ENCODE assay signal across 9 cellular contexts in the genomic region with DNA sequence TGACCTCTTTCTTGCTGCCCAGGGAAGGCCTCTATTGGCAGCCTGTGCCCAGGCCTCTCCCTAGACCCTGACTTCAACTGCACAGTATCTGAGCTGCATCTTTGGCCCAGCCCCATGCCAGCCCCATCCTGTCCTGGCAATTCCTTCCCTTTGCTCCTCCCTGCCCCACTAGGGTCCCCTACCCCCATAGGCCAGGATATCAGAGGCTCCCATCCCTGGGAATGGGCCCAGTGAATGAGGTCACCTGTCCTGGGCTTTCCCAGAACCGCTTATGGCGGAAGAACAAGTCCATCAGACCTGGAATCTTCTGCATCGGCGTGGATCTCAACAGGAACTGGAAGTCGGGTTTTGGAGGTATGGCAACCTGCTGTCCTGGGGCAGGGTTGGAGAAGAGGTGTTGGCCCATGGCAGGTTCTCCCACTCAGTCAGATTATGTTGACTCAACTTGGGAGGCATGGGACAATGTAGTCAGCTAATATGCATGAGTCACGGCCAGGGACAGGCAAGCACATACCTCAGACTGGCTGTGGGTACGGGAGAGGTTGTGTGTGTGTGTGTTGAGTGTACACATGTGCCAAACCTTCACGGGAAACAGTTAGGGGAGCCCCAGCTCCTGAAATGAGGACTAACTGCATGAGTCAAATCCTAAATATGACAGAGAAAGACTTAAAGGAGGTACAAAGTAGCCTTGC. TPM values are rescaled to one million over a fixed set of nuclear protein-coding genes. Genes with fewer than 3 reads are reported as not detected.
DNase-seq lines count a peak whose midpoint lies in the region; ATAC-seq, FAIRE-seq and TF ChIP-seq lines count a peak whose summit lies in the region.
"Had no signal": no experiment of that assay in that cellular context is flagged by ENCODE, and none has a peak within 500 bp of the region (broad histone marks: within the 10 kb centered on the region; RNA-seq: fewer than 3 reads in every experiment).

No MANE protein-coding gene starts in this region.

- H3K9me3 ChIP-seq in small intestine (ENCODE audit: control insufficient read depth, low read depth): no peaks in the 10 kb centered on the region

- peak overlapping the region; percentile 17; the same call in 1 of the 2 replicates for H3K4me3 Mint-ChIP-seq in HFFc6

- H3K36me3 Mint-ChIP-seq in HFFc6 (ENCODE audit: low read depth): peaks cover 23% of the 10 kb centered on the region

- no peaks in the 10 kb centered on the region for H3K4me1 ChIP-seq in small intestine (ENCODE audit: control insufficient read depth in 2 of 2, insufficient read depth in 1 of 2, low read depth in 1 of 2, low read length in 1 of 2)
- H3K4me1 ChIP-seq: lower lobe of right lung had no signal

- peak; percentile 67 for ATAC-seq in omental fat pad (ENCODE audit: low FRiP score)

- H3K27me3 Mint-ChIP-seq in HFFc6 (ENCODE audit: insufficient read depth): peaks cover 16% of the 10 kb centered on the region

- peaks cover 30% of the 10 kb centered on the region for H3K9me3 Mint-ChIP-seq in HFFc6

- H3K27me3 ChIP-seq in BJ (ENCODE audit: control insufficient read depth, insufficient read depth, low read length) (no peaks in the 10 kb centered on the region), small intestine (ENCODE audit: control insufficient read depth in 2 of 2, insufficient read depth in 2 of 2, low read length in 2 of 2) (no peaks in the 10 kb centered on the region)

- H3K36me3 ChIP-seq in BJ (ENCODE audit: control insufficient read depth, insufficient read depth, low read length): no peaks in the 10 kb centered on the region
- H3K36me3 ChIP-seq in small intestine (ENCODE audit: control insufficient read depth in 2 of 2, insufficient read depth in 2 of 2, low read length in 2 of 2): no peaks in the 10 kb centered on the region
- H3K36me3 ChIP-seq: lower lobe of right lung had no signal

- H3K27ac ChIP-seq in small intestine (ENCODE audit: low read depth in 1 of 2, low read length in 1 of 2): no peak overlapping the region
- H3K27ac ChIP-seq: lower lobe of right lung had no signal

- POLR2A ChIA-PET in BJ (lab: Charles Lee): no interaction called here

- no peak overlapping the region for H3K4me3 ChIP-seq in BJ (ENCODE audit: low read depth, low read length)
- no peak overlapping the region for H3K4me3 ChIP-seq in astrocyte of the cerebellum (ENCODE audit: low read depth, low read length)
- H3K4me3 ChIP-seq in small intestine (ENCODE audit: low read depth in 1 of 2, low read length in 2 of 2): no peak overlapping the region
- H3K4me3 ChIP-seq: lower lobe of right lung had no signal

- CTCF ChIA-PET in BJ (lab: Yijun Ruan, JAX): interaction anchor here (1.0 kb wide), 1 partner anchor 71 kb away, joined by 3 read pairs; a partner anchor contains a TSS

- H3K4me1 Mint-ChIP-seq in HFFc6 (ENCODE audit: low read depth): peaks cover 52% of the 10 kb centered on the region

- TF ChIP-seq CTCF in BJ (IDR thresholded peaks at IDR 0.05; ENCODE audit: insufficient read depth, low read depth, low read length) (no peak), HFFc6 (IDR thresholded peaks at IDR 0.05) (no peak), astrocyte of the cerebellum (IDR thresholded peaks at IDR 0.05; ENCODE audit: low read depth, low read length, missing control alignments) (no peak), omental fat pad (IDR thresholded peaks at IDR 0.05) (no peak)

- no peak for FAIRE-seq in small intestine (lab: Jason Lieb, UNC)

- peak; percentile 93 for DNase-seq in BJ (ENCODE audit: low read depth)
- peak; percentile 99 for DNase-seq in HFFc6
- DNase-seq in astrocyte of the cerebellum (ENCODE audit: low read depth): peak; percentile 91
- no peak for DNase-seq in omental fat pad (ENCODE audit: low spot score)
- DNase-seq in cortex of kidney (lab: John Stamatoyannopoulos, UW): no peak
- no peak for DNase-seq in small intestine
- DNase-seq in COR-L47 (lab: John Stamatoyannopoulos, UW): no peak
- no peak for DNase-seq in NCI-H1048 (lab: John Stamatoyannopoulos, UW)
- DNase-seq: lower lobe of right lung had no signal

- WGBS in small intestine, 3 donors: 68 to 83% (median 70%) methylated on average over 8 of the region's 8 CpGs

- H3K27ac Mint-ChIP-seq in HFFc6: peak overlapping the region; percentile 83

- in situ Hi-C loops in astrocyte of the cerebellum (cut with HindIII; ENCODE audit: low sequenced_read_pairs): no loop called here

RNA-seq across cellular contexts. Expression of a gene that starts 17.0 kb away (rescaled TPM):
- 0.10 TPM in 1 of 2 replicates, not detected in the other for polyA plus RNA-seq in BJ (2011; rRNA removed)
- not detected in 2 replicates for polyA minus RNA-seq in BJ (2011; rRNA and poly(A)+ RNA removed)
- not detected for total RNA-seq in HFFc6 (2021; fragmentation: NEBNext Ultra II Directional; extraction: Animal tissue kit (Norgen Biotek cat#: 25700))
- 1 to 10 TPM in 3 of 4 donors, not detected in 1; 2.0 to 4.5 (median 2.3) TPM for total RNA-seq in omental fat pad
- polyA plus RNA-seq in small intestine: 10 to 100 TPM in 2 of 3 donors, under 1 TPM in 1; 0.28 to 12.7 (median 12.2) TPM

RNA-seq across cellular contexts. Expression of a gene that starts 18.7 kb away (rescaled TPM):
- polyA plus RNA-seq in BJ (2011; rRNA removed): 0.06 and 0.15 TPM in 2 replicates
- 0.09 and 0.82 TPM in 2 replicates for polyA minus RNA-seq in BJ (2011; rRNA and poly(A)+ RNA removed)
- not detected for total RNA-seq in HFFc6 (2021; fragmentation: NEBNext Ultra II Directional; extraction: Animal tissue kit (Norgen Biotek cat#: 25700))
- not detected for total RNA-seq in omental fat pad
- under 1 TPM in 1 of 3 donors, not detected in 2; 0.04 TPM for polyA plus RNA-seq in small intestine
- total RNA-seq: lower lobe of right lung had no signal

Comparison
In these comparisons a context has a peak if more than half of its experiments do, and no peak if none do; other contexts are left out.
1. DNase-seq: peak in BJ (single experiment), HFFc6 (single experiment) and astrocyte of the cerebellum (single experiment); none in omental fat pad (single experiment), cortex of kidney (single experiment), small intestine (single experiment), COR-L47 (single experiment) and NCI-H1048 (single experiment).